8 cellular contexts compared by ENCODE assay signal in genomic region chr5:129541648-129542251, GRCh38.
DNase-seq lines count a peak whose midpoint lies in the region; ATAC-seq and TF ChIP-seq lines count a peak whose summit lies in the region.

No MANE protein-coding gene starts in this region.

- H4K20me1 ChIP-seq in OCI-LY7 (ENCODE audit: insufficient read depth, low read length): no peaks in the 10 kb centered on the region

- H3K4me1 Mint-ChIP-seq in naive thymus-derived CD8-positive, alpha-beta T cell: no peaks in the 10 kb centered on the region

- DNase-seq in GM12865 (ENCODE audit: low read depth) (peak; percentile 9), OCI-LY7 (ENCODE audit: low spot score) (peak; percentile 16), glomerular endothelial cell (ENCODE audit: extremely low read depth, low read depth, low spot score) (peak; percentile 12), cortex of kidney (lab: John Stamatoyannopoulos, UW) (no peak), tibial nerve (ENCODE audit: low spot score in 2 of 2) (no peak)
- no peak for DNase-seq in naive thymus-derived CD8-positive, alpha-beta T cell

- TF ChIP-seq POLR2A in tibial nerve (IDR thresholded peaks at IDR 0.05): no peak

- no peak for TF ChIP-seq CTCF in GM12865 (IDR thresholded peaks at IDR 0.05; ENCODE audit: insufficient read depth, low read depth, low read length, missing control alignments)
- peak; percentile 70 for TF ChIP-seq CTCF in OCI-LY7 (conservative IDR thresholded peaks at IDR 0.05; ENCODE audit: low read length)
- no peak for TF ChIP-seq CTCF in tibial nerve (IDR thresholded peaks at IDR 0.05)

- H3K27ac ChIP-seq in OCI-LY7 (ENCODE audit: low read depth, low read length, poor library complexity, severe bottlenecking): no peak overlapping the region
- no peak overlapping the region for H3K27ac ChIP-seq in tibial nerve

- H3K27me3 ChIP-seq in tibial nerve: no peaks in the 10 kb centered on the region

- H3K4me2 ChIP-seq in OCI-LY7 (ENCODE audit: low read length): no peak overlapping the region

- TF ChIP-seq EP300 in tibial nerve (IDR thresholded peaks at IDR 0.05): no peak

- peaks cover under 1 to 18% (median 9%) of the 10 kb centered on the region in 9 donors for H3K9me3 Mint-ChIP-seq in naive thymus-derived CD8-positive, alpha-beta T cell

- H3K4me3 ChIP-seq in GM12865 (ENCODE audit: low read depth, low read length) (no peak overlapping the region), OCI-LY7 (ENCODE audit: low read depth, low read length, poor library complexity, severe bottlenecking) (no peak overlapping the region), tibial nerve (no peak overlapping the region)

- POLR2A ChIA-PET in OCI-LY7 (lab: Charles Lee): no interaction called here
- POLR2A ChIA-PET in naive thymus-derived CD8-positive, alpha-beta T cell (lab: Charles Lee): no interaction called here

- H3K4me1 ChIP-seq in OCI-LY7 (ENCODE audit: insufficient read depth, low read length, poor library complexity, severe bottlenecking) (no peaks in the 10 kb centered on the region), tibial nerve (no peaks in the 10 kb centered on the region)

- no peaks in the 10 kb centered on the region for H3K9me3 ChIP-seq in OCI-LY7 (ENCODE audit: low read length)
- no peaks in the 10 kb centered on the region for H3K9me3 ChIP-seq in tibial nerve

- H3K9me2 ChIP-seq in OCI-LY7 (ENCODE audit: insufficient read depth, low read length): no peaks in the 10 kb centered on the region

- 74 to 86% methylated on average over 4 of the region's 4 CpGs for WGBS in tibial nerve, 2 donors

- H3K36me3 ChIP-seq in OCI-LY7 (ENCODE audit: insufficient read depth, low read length) (no peaks in the 10 kb centered on the region), tibial nerve (no peaks in the 10 kb centered on the region)

- CTCF ChIA-PET in OCI-LY7 (lab: Charles Lee; ENCODE audit: unreplicated experiment): no interaction called here

- peak; percentile 82 for ATAC-seq in HG02870 (IDR thresholded peaks at IDR 0.05; ENCODE audit: unreplicated experiment)
- no peak for ATAC-seq in naive thymus-derived CD8-positive, alpha-beta T cell
- no peak for ATAC-seq in HG03045 (IDR thresholded peaks at IDR 0.05; ENCODE audit: unreplicated experiment)

- H3K27ac Mint-ChIP-seq in naive thymus-derived CD8-positive, alpha-beta T cell: no peak overlapping the region

- no peaks in the 10 kb centered on the region for H3K27me3 Mint-ChIP-seq in naive thymus-derived CD8-positive, alpha-beta T cell

- no peak overlapping the region for H3K4me3 Mint-ChIP-seq in naive thymus-derived CD8-positive, alpha-beta T cell

- peaks cover 0 to 5% (median 0%) of the 10 kb centered on the region in 3 donors for H3K36me3 Mint-ChIP-seq in naive thymus-derived CD8-positive, alpha-beta T cell

- no peak overlapping the region for H2AFZ ChIP-seq in OCI-LY7 (ENCODE audit: low read length)

- no TSS peak for BruUV-seq in OCI-LY7 (replicated peaks; lab: Mats Ljungman, UMichigan)

- intact Hi-C loops in OCI-LY7 (cut with micrococcal nuclease; ENCODE audit: unreplicated experiment): no loop called here

- no peaks in the 10 kb centered on the region for H3K79me2 ChIP-seq in OCI-LY7 (ENCODE audit: insufficient read depth, low read depth, low read length)

Comparison
In these comparisons a context has a peak if more than half of its experiments do, and no peak if none do; other contexts are left out.
1. DNase-seq: peak in GM12865 (single experiment), OCI-LY7 (single experiment) and glomerular endothelial cell (single experiment); none in naive thymus-derived CD8-positive, alpha-beta T cell (0 of 10), cortex of kidney (single experiment) and tibial nerve (0 of 2).